1 cellular context compared by ENCODE assay signal in the genomic region with DNA sequence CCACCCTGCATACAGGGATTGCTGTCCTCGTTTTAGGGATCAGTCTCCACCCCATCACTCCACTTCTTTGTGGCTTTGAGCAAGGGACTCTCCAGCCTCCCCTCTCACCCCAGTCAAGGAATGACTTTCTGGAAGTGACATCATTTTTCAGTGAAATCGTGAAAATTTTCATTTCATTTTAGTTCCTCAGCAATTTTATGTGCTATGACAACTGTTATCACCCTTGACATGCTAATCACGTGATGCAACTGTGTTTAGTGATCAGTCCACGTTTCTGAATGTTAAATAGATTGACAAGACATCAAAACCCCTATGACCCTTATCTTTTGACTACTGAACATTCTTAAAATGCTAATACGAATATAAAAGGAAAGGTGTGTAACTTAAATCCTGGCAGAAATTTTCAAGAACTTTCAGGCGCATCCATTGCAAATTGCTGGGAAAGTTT.
TF ChIP-seq lines count a peak whose summit lies in the region.

No MANE protein-coding gene starts in this region.

TF ChIP-seq in A549, 52 proteins besides CTCF, POLR2A, EP300 and RAD21:
- TF ChIP-seq, protein P1, sequence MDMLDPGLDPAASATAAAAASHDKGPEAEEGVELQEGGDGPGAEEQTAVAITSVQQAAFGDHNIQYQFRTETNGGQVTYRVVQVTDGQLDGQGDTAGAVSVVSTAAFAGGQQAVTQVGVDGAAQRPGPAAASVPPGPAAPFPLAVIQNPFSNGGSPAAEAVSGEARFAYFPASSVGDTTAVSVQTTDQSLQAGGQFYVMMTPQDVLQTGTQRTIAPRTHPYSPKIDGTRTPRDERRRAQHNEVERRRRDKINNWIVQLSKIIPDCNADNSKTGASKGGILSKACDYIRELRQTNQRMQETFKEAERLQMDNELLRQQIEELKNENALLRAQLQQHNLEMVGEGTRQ (IDR thresholded peaks at IDR 0.05): peak; percentile 56
- TF ChIP-seq NFE2L2 (conservative IDR thresholded peaks at IDR 0.05; ENCODE audit: low read length): no peak
